In genomic region chr6:159837511-159837910, GRCh38 we compare ENCODE assay signal across 2 cellular contexts.
TF ChIP-seq lines count a peak whose summit lies in the region.

No MANE protein-coding gene starts in this region.

TF ChIP-seq in H1, 55 proteins besides CTCF, POLR2A, EP300 and RAD21:
- TF ChIP-seq CEBPB (IDR thresholded peaks at IDR 0.05; ENCODE audit: low read depth, low read length) = no peak
- no peak for TF ChIP-seq BRCA1 (IDR thresholded peaks at IDR 0.05; ENCODE audit: low read depth, low read length)
- no peak for TF ChIP-seq YY1 (IDR thresholded peaks at IDR 0.05; ENCODE audit: low read depth, low read length)
- no peak for TF ChIP-seq GABPA (IDR thresholded peaks at IDR 0.05; ENCODE audit: borderline replicate concordance, insufficient read depth, low read length)
- no peak for TF ChIP-seq CREB1 (IDR thresholded peaks at IDR 0.05)
- TF ChIP-seq ASH2L (IDR thresholded peaks at IDR 0.05; ENCODE audit: low read length) = no peak
- TF ChIP-seq RBBP5 (IDR thresholded peaks at IDR 0.05; ENCODE audit: borderline replicate concordance, low read depth, low read length) = no peak
- TF ChIP-seq BACH1 (IDR thresholded peaks at IDR 0.05; ENCODE audit: low read length) = no peak
- TF ChIP-seq JUND (IDR thresholded peaks at IDR 0.05; ENCODE audit: low read length) = no peak
- no peak for TF ChIP-seq HDAC2 (IDR thresholded peaks at IDR 0.05; ENCODE audit: borderline replicate concordance in 1 of 2, low read depth in 2 of 2, low read length in 2 of 2)
- TF ChIP-seq SIX5 (IDR thresholded peaks at IDR 0.05; ENCODE audit: low read depth, low read length) = no peak
- no peak for TF ChIP-seq POU5F1 (IDR thresholded peaks at IDR 0.05; ENCODE audit: low read depth, low read length)
- no peak for TF ChIP-seq TEAD4 (IDR thresholded peaks at IDR 0.05; ENCODE audit: low read depth, low read length)
- TF ChIP-seq EGR1 (IDR thresholded peaks at IDR 0.05; ENCODE audit: borderline replicate concordance, low read depth, low read length) = no peak
- no peak for TF ChIP-seq KDM5A (IDR thresholded peaks at IDR 0.05; ENCODE audit: low read length)
- no peak for TF ChIP-seq CHD1 (IDR thresholded peaks at IDR 0.05; ENCODE audit: low read depth, low read length)
- no peak for TF ChIP-seq ZNF274 (IDR thresholded peaks at IDR 0.05; ENCODE audit: borderline replicate concordance, extremely low read depth, low read length)
- TF ChIP-seq TAF1 (IDR thresholded peaks at IDR 0.05; ENCODE audit: low read depth, low read length) = no peak

TF ChIP-seq in GM12891, 5 proteins besides CTCF, POLR2A, EP300 and RAD21:
- no peak for TF ChIP-seq TAF1 (IDR thresholded peaks at IDR 0.05; ENCODE audit: low read depth, low read length)
- no peak for TF ChIP-seq POLR2AphosphoS5 (IDR thresholded peaks at IDR 0.05; ENCODE audit: low read depth, low read length)
- TF ChIP-seq SPI1 (IDR thresholded peaks at IDR 0.05; ENCODE audit: low read depth, low read length) = no peak
- no peak for TF ChIP-seq POU2F2 (IDR thresholded peaks at IDR 0.05; ENCODE audit: low read depth, low read length)
- no peak for TF ChIP-seq PAX5 (IDR thresholded peaks at IDR 0.05; ENCODE audit: insufficient read depth, low read length, severe bottlenecking)
